7 cellular contexts compared by ENCODE assay signal in the genomic region with DNA sequence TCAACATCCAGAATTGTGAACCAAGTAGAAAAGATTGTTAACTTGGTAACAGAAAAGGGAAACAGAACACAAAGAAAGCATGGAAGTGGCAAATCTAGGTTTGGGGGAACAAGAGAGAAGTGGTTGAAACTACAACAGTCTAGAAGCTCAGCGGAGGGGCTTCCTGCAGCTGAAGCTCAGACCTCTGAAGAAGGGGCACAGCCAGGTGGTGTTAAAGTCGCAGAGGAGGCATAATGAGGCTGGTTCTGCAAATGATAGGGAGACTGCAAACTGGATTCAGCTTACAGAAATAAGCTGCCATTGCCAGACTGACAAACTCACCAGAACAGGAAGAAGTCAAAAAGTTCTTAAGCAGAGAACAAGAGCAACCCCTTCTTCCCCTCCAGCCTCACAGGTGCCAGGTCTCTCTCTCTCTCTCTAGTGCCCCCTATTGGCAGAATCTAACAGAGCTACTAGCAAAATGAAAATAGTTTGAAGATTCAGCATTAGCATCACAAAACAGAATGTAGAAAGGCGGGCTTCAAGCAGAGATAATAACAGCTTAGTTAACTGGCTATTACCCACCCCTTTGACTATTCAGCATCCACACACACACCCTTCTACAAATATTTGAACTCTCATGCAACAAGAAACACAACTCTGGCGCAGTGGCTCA.
DNase-seq lines count a peak whose midpoint lies in the region; ATAC-seq and TF ChIP-seq lines count a peak whose summit lies in the region.

No MANE protein-coding gene starts in this region.

- TF ChIP-seq CTCF in GM06990 (IDR thresholded peaks at IDR 0.05; ENCODE audit: insufficient read depth, low read length, poor library complexity, severe bottlenecking), result peak; percentile 69

- no peaks in the 10 kb centered on the region for H3K9me3 ChIP-seq in Karpas-422 (ENCODE audit: low read length)

- H4K20me1 ChIP-seq in Karpas-422 (ENCODE audit: insufficient read depth, low read depth, low read length), result no peaks in the 10 kb centered on the region

- H3K36me3 ChIP-seq in GM06990 (ENCODE audit: control insufficient read depth, insufficient read depth, low read length) (no peaks in the 10 kb centered on the region), Karpas-422 (ENCODE audit: insufficient read depth, low read length) (no peaks in the 10 kb centered on the region)

- no peaks in the 10 kb centered on the region for H3K9me3 Mint-ChIP-seq in activated naive CD4-positive, alpha-beta T cell treated with anti-CD3 and anti-CD28 coated beads, Interleukin-2, amount 50 U/mL, for 72 hours

- H3K4me2 ChIP-seq in Karpas-422 (ENCODE audit: low read depth, low read length, poor library complexity, severe bottlenecking), result no peak overlapping the region

- no peaks in the 10 kb centered on the region for H3K36me3 Mint-ChIP-seq in activated naive CD4-positive, alpha-beta T cell treated with anti-CD3 and anti-CD28 coated beads, Interleukin-2, amount 50 U/mL, for 72 hours

- H3K27me3 ChIP-seq in GM06990 (replicated peaks; ENCODE audit: control insufficient read depth, insufficient read depth, low read length) (no peaks in the 10 kb centered on the region), Karpas-422 (ENCODE audit: low read length) (no peaks in the 10 kb centered on the region)

- H3K9ac ChIP-seq in Karpas-422 (ENCODE audit: low read length), result no peak overlapping the region

- H2AFZ ChIP-seq in Karpas-422 (ENCODE audit: low read length), result no peak overlapping the region

- no peak overlapping the region for H3K4me3 ChIP-seq in GM06990 (replicated peaks; ENCODE audit: low read depth, low read length)
- H3K4me3 ChIP-seq in Karpas-422 (ENCODE audit: low read length), result no peak overlapping the region

- DNase-seq in GM06990 (ENCODE audit: extremely low read depth, insufficient read length) (peak; percentile 23), Karpas-422 (peak; percentile 80), left lobe of liver (ENCODE audit: low spot score) (no peak), ecto neural progenitor cell (ENCODE audit: low spot score) (no peak)
- peak in 1 of 2 donors; percentile 31 for DNase-seq in activated naive CD4-positive, alpha-beta T cell treated with anti-CD3 and anti-CD28 coated beads, Interleukin-2, amount 50 U/mL, for 72 hours (ENCODE audit: low spot score in 2 of 2)
- DNase-seq in stimulated activated CD4-positive, alpha-beta T cell treated with anti-CD3 and anti-CD28 coated beads, Interleukin-2, amount 100 ng/mL, for 24 hours, result no peak

- H3K9me2 ChIP-seq in Karpas-422 (replicated peaks; ENCODE audit: insufficient read depth, low read length), result no peaks in the 10 kb centered on the region

- no peak overlapping the region for H3K27ac ChIP-seq in Karpas-422 (ENCODE audit: low read length)

- H3K79me2 ChIP-seq in Karpas-422 (ENCODE audit: low read length), result no peaks in the 10 kb centered on the region

- ATAC-seq in GM21390 (IDR thresholded peaks at IDR 0.05; ENCODE audit: unreplicated experiment) (peak; percentile 80), left lobe of liver (peak; percentile 71)
- peak; percentile 52 to 66 for ATAC-seq in activated naive CD4-positive, alpha-beta T cell treated with anti-CD3 and anti-CD28 coated beads, Interleukin-2, amount 50 U/mL, for 72 hours

- no peaks in the 10 kb centered on the region for H3K4me1 ChIP-seq in Karpas-422 (ENCODE audit: low read length)

- peak overlapping the region in 1 of 2 donors; percentile 71 for H3K27ac Mint-ChIP-seq in activated naive CD4-positive, alpha-beta T cell treated with anti-CD3 and anti-CD28 coated beads, Interleukin-2, amount 50 U/mL, for 72 hours

Comparison
In these comparisons a context has a peak if more than half of its experiments do, and no peak if none do; other contexts are left out.
1. DNase-seq: peak in GM06990 (single experiment) and Karpas-422 (single experiment); none in left lobe of liver (single experiment), ecto neural progenitor cell (single experiment) and stimulated activated CD4-positive, alpha-beta T cell treated with anti-CD3 and anti-CD28 coated beads, Interleukin-2, amount 100 ng/mL, for 24 hours (0 of 2).
2. Peak in every context shown above with its lines, with median percentiles within 50 percentile points of each other: ATAC-seq.